ENCODE assay signal across 1 cellular context in the genomic region with DNA sequence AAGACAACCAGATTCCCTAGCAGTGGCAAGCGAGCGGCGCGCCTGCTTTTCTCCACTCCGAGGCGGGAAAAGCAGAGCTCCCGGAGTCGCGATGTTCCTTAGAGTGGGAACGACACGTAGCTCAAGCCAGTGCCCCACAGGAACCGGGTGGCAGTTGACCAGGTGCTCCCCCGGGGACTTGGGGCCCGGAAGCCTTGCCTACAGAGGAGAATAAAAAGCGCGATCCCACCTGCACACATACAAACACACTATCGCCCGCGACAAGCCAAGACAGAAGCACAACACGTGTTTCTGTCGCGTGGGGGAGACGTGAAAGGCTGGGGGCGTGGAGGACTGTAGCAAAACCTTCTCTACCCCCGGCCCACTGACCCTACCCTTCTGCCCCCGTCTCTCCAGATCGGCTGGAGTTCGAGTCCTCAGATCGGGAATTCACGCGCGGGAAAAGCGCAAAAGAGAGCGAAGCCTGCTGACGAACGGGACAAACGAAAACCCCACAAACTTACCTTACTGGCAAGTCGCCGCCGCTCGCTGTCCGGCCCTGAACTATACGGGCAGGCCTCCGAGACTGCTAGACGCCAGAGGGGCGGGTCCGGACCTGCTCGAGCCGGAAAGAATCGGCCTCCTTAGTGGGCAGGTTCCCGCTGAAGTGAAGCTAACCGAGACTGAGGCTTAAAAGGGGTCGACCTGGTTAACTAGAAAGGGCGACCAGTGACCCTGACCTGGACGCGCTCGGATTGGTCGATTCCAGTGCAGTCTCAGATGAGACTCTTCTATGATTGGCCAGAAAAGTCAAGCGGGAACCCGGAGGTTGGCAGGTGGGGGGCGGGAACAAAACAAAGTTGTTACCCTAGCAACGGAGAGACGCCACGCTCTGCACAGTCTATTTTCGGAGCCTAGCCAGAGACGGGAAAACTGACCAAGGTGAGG.
TF ChIP-seq lines count a peak whose summit lies in the region.

TSS of gene DNAAF6 (plus strand) at position 842 of the 927 bp plus-strand sequence. CDS start 6,265 bp downstream, outside the sequence.
A gene with protein sequence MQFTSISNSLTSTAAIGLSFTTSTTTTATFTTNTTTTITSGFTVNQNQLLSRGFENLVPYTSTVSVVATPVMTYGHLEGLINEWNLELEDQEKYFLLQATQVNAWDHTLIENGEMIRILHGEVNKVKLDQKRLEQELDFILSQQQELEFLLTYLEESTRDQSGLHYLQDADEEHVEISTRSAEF (minus strand): TSS at position 664 of the 927 bp plus-strand sequence. CDS start 31,287 bp downstream, outside the sequence.

TF ChIP-seq in K562, 482 proteins besides CTCF, POLR2A, EP300 and RAD21 (continued from another document and continues in another):
- TF ChIP-seq POLR2AphosphoS5 (IDR thresholded peaks at IDR 0.05; ENCODE audit: control insufficient read depth, insufficient read depth, low read depth, low read length) (peak; percentile 64), MCM7 (IDR thresholded peaks at IDR 0.05) (no peak), POLR3A (IDR thresholded peaks at IDR 0.05; ENCODE audit: borderline replicate concordance, extremely low read depth, insufficient read depth, insufficient read length) (no peak), TRIM25 (IDR thresholded peaks at IDR 0.05; ENCODE audit: borderline replicate concordance) (no peak), ZNF3 (CRISPR knock-in tag; IDR thresholded peaks at IDR 0.05) (no peak), CC2D1A (IDR thresholded peaks at IDR 0.05) (peak; percentile 69; the same call in 1 of the 2 replicates), PATZ1 (CRISPR knock-in tag; IDR thresholded peaks at IDR 0.05; ENCODE audit: borderline replicate concordance) (no peak), CBFA2T2 (conservative IDR thresholded peaks at IDR 0.05) (no peak), FOS (IDR thresholded peaks at IDR 0.05; ENCODE audit: extremely low read depth, insufficient read length) (peak; percentile 78), FOXP1 (CRISPR knock-in tag; IDR thresholded peaks at IDR 0.05) (no peak; the same call in 1 of the 2 replicates), HDGF (IDR thresholded peaks at IDR 0.05) (no peak), MYC (IDR thresholded peaks at IDR 0.05; ENCODE audit: low read depth, low read length) (no peak), MYC (CRISPR knock-in tag; IDR thresholded peaks at IDR 0.05; ENCODE audit: borderline replicate concordance, low read depth) (peak; percentile 52; the same call in 1 of the 2 replicates), REST (CRISPR knock-in tag; IDR thresholded peaks at IDR 0.05; ENCODE audit: low read depth) (no peak), BMI1 (IDR thresholded peaks at IDR 0.05; ENCODE audit: low read length) (peak; percentile 74), ZBTB2 (IDR thresholded peaks at IDR 0.05) (0 out of 2 replicates have a peak, but pooled peaks have one; percentile 43), RBM17 (IDR thresholded peaks at IDR 0.05; ENCODE audit: borderline replicate concordance, low read depth, low read length) (no peak), CREB1 (IDR thresholded peaks at IDR 0.05) (peak; percentile 58; the same call in 1 of the 2 replicates), CREB1 (CRISPR knock-in tag; IDR thresholded peaks at IDR 0.05) (peak; percentile 54; the same call in 1 of the 2 replicates), CBX3 (IDR thresholded peaks at IDR 0.05; ENCODE audit: borderline replicate concordance in 1 of 2, low read length in 2 of 2) (no peak; a peak in 1 of 3 replicates), ZKSCAN8 (CRISPR knock-in tag; IDR thresholded peaks at IDR 0.05) (no peak), KLF6 (CRISPR knock-in tag; IDR thresholded peaks at IDR 0.05; ENCODE audit: borderline replicate concordance) (no peak), HNRNPK (IDR thresholded peaks at IDR 0.05; ENCODE audit: low read depth, low read length, poor library complexity, severe bottlenecking) (no peak), ARID1B (IDR thresholded peaks at IDR 0.05) (no peak), CSDE1 (IDR thresholded peaks at IDR 0.05) (peak in 1 of 2 experiments; percentile 48; a peak in 1 of 4 replicates)
- TF ChIP-seq, protein P1, sequence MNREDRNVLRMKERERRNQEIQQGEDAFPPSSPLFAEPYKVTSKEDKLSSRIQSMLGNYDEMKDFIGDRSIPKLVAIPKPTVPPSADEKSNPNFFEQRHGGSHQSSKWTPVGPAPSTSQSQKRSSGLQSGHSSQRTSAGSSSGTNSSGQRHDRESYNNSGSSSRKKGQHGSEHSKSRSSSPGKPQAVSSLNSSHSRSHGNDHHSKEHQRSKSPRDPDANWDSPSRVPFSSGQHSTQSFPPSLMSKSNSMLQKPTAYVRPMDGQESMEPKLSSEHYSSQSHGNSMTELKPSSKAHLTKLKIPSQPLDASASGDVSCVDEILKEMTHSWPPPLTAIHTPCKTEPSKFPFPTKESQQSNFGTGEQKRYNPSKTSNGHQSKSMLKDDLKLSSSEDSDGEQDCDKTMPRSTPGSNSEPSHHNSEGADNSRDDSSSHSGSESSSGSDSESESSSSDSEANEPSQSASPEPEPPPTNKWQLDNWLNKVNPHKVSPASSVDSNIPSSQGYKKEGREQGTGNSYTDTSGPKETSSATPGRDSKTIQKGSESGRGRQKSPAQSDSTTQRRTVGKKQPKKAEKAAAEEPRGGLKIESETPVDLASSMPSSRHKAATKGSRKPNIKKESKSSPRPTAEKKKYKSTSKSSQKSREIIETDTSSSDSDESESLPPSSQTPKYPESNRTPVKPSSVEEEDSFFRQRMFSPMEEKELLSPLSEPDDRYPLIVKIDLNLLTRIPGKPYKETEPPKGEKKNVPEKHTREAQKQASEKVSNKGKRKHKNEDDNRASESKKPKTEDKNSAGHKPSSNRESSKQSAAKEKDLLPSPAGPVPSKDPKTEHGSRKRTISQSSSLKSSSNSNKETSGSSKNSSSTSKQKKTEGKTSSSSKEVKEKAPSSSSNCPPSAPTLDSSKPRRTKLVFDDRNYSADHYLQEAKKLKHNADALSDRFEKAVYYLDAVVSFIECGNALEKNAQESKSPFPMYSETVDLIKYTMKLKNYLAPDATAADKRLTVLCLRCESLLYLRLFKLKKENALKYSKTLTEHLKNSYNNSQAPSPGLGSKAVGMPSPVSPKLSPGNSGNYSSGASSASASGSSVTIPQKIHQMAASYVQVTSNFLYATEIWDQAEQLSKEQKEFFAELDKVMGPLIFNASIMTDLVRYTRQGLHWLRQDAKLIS (CRISPR knock-in tag; IDR thresholded peaks at IDR 0.05) = no peak
- TF ChIP-seq, protein P2, sequence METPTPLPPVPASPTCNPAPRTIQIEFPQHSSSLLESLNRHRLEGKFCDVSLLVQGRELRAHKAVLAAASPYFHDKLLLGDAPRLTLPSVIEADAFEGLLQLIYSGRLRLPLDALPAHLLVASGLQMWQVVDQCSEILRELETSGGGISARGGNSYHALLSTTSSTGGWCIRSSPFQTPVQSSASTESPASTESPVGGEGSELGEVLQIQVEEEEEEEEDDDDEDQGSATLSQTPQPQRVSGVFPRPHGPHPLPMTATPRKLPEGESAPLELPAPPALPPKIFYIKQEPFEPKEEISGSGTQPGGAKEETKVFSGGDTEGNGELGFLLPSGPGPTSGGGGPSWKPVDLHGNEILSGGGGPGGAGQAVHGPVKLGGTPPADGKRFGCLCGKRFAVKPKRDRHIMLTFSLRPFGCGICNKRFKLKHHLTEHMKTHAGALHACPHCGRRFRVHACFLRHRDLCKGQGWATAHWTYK (CRISPR knock-in tag; IDR thresholded peaks at IDR 0.05) = no peak
- TF ChIP-seq, protein P3, sequence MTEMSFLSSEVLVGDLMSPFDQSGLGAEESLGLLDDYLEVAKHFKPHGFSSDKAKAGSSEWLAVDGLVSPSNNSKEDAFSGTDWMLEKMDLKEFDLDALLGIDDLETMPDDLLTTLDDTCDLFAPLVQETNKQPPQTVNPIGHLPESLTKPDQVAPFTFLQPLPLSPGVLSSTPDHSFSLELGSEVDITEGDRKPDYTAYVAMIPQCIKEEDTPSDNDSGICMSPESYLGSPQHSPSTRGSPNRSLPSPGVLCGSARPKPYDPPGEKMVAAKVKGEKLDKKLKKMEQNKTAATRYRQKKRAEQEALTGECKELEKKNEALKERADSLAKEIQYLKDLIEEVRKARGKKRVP (CRISPR knock-in tag; IDR thresholded peaks at IDR 0.05) = no peak
- TF ChIP-seq, protein P4, sequence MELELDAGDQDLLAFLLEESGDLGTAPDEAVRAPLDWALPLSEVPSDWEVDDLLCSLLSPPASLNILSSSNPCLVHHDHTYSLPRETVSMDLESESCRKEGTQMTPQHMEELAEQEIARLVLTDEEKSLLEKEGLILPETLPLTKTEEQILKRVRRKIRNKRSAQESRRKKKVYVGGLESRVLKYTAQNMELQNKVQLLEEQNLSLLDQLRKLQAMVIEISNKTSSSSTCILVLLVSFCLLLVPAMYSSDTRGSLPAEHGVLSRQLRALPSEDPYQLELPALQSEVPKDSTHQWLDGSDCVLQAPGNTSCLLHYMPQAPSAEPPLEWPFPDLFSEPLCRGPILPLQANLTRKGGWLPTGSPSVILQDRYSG (tag; conservative IDR thresholded peaks at IDR 0.05; ENCODE audit: low read depth) = no peak
- TF ChIP-seq, protein P5, sequence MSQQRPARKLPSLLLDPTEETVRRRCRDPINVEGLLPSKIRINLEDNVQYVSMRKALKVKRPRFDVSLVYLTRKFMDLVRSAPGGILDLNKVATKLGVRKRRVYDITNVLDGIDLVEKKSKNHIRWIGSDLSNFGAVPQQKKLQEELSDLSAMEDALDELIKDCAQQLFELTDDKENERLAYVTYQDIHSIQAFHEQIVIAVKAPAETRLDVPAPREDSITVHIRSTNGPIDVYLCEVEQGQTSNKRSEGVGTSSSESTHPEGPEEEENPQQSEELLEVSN (IDR thresholded peaks at IDR 0.05; ENCODE audit: borderline replicate concordance in 1 of 2, extremely low read depth in 1 of 2, insufficient read depth in 1 of 2, insufficient read length in 1 of 2, low read depth in 1 of 2, low read length in 1 of 2, poor library complexity in 1 of 2, severe bottlenecking in 1 of 2) = peak; percentile 33 to 83
- TF ChIP-seq, protein P6, sequence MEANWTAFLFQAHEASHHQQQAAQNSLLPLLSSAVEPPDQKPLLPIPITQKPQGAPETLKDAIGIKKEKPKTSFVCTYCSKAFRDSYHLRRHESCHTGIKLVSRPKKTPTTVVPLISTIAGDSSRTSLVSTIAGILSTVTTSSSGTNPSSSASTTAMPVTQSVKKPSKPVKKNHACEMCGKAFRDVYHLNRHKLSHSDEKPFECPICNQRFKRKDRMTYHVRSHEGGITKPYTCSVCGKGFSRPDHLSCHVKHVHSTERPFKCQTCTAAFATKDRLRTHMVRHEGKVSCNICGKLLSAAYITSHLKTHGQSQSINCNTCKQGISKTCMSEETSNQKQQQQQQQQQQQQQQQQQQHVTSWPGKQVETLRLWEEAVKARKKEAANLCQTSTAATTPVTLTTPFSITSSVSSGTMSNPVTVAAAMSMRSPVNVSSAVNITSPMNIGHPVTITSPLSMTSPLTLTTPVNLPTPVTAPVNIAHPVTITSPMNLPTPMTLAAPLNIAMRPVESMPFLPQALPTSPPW (CRISPR knock-in tag; IDR thresholded peaks at IDR 0.05) = peak; percentile 34; the same call in 1 of the 2 replicates
